9 cellular contexts compared by ENCODE assay signal in genomic region chr2:111900859-111901258, GRCh38. TPM values are rescaled to one million over a fixed set of nuclear protein-coding genes. Genes with fewer than 3 reads are reported as not detected.
DNase-seq lines count a peak whose midpoint lies in the region; ATAC-seq and TF ChIP-seq lines count a peak whose summit lies in the region.
"Had no signal": no experiment of that assay in that cellular context is flagged by ENCODE, and none has a peak within 500 bp of the region (broad histone marks: within the 10 kb centered on the region; RNA-seq: fewer than 3 reads in every experiment).

No MANE protein-coding gene starts in this region.

- peaks cover 3% of the 10 kb centered on the region for H3K9me3 Mint-ChIP-seq in glutamatergic neuron (ENCODE audit: unreplicated experiment)
- H3K9me3 Mint-ChIP-seq in CD8-positive, alpha-beta memory T cell = no peaks in the 10 kb centered on the region
- H3K9me3 Mint-ChIP-seq: central memory CD8-positive, alpha-beta T cell had no signal

- DNase-seq in AG20443 (ENCODE audit: low spot score) (peak; percentile 34), HCEC 1CT (peak; percentile 10), SK-N-MC (ENCODE audit: low read depth, low spot score) (no peak), glutamatergic neuron (peak; percentile 28), upper lobe of left lung (peak in 1 of 2 donors; percentile 60), amniotic stem cell (lab: John Stamatoyannopoulos, UW) (no peak)
- DNase-seq in CD8-positive, alpha-beta memory T cell = no peak

- H3K9me3 ChIP-seq in SK-N-MC (ENCODE audit: low read depth, low read length) (no peaks in the 10 kb centered on the region), upper lobe of left lung (no peaks in the 10 kb centered on the region)
- no peaks in the 10 kb centered on the region for H3K9me3 ChIP-seq in CD8-positive, alpha-beta memory T cell (ENCODE audit: low read length)

- no peaks in the 10 kb centered on the region for H3K4me1 Mint-ChIP-seq in glutamatergic neuron (ENCODE audit: low read depth, unreplicated experiment)
- peaks cover 5 to 24% (median 16%) of the 10 kb centered on the region in 3 donors for H3K4me1 Mint-ChIP-seq in CD8-positive, alpha-beta memory T cell

- peaks cover 3% of the 10 kb centered on the region for H3K27me3 Mint-ChIP-seq in glutamatergic neuron (ENCODE audit: unreplicated experiment)
- peaks cover 12 to 27% of the 10 kb centered on the region in 2 donors for H3K27me3 Mint-ChIP-seq in CD8-positive, alpha-beta memory T cell

- TF ChIP-seq POLR2A in upper lobe of left lung (IDR thresholded peaks at IDR 0.05) = no peak

- no peak overlapping the region for H3K27ac Mint-ChIP-seq in glutamatergic neuron (ENCODE audit: unreplicated experiment)
- H3K27ac Mint-ChIP-seq in CD8-positive, alpha-beta memory T cell = no peak overlapping the region

- POLR2A ChIA-PET in CD8-positive, alpha-beta memory T cell (lab: Charles Lee) = no interaction called here

- TF ChIP-seq EP300 in upper lobe of left lung (IDR thresholded peaks at IDR 0.05) = no peak

- TF ChIP-seq CTCF in glutamatergic neuron (IDR thresholded peaks at IDR 0.05; ENCODE audit: partially characterized antibody, unreplicated experiment) = no peak
- TF ChIP-seq CTCF in upper lobe of left lung (IDR thresholded peaks at IDR 0.05) = peak in 4 of 6 experiments; percentile 17 to 29 (median 20)

- H3K9ac ChIP-seq in SK-N-MC (ENCODE audit: insufficient read length) = no peak overlapping the region

- no peaks in the 10 kb centered on the region for H3K36me3 Mint-ChIP-seq in glutamatergic neuron (ENCODE audit: unreplicated experiment)
- H3K36me3 Mint-ChIP-seq in CD8-positive, alpha-beta memory T cell = no peaks in the 10 kb centered on the region

- 4 to 14% methylated on average over 3 of the region's 3 CpGs for WGBS in upper lobe of left lung, 2 donors

- CTCF ChIA-PET in CD8-positive, alpha-beta memory T cell (lab: Charles Lee) = interaction anchor here (1.3 to 1.7 kb wide), 2 partner anchors 10 to 13 kb away, joined by 3 to 4 read pairs; no protein-coding TSS in a partner anchor

- no peaks in the 10 kb centered on the region for H3K36me3 ChIP-seq in SK-N-MC (ENCODE audit: insufficient read depth, low read length)
- H3K36me3 ChIP-seq in upper lobe of left lung = no peaks in the 10 kb centered on the region
- no peaks in the 10 kb centered on the region for H3K36me3 ChIP-seq in CD8-positive, alpha-beta memory T cell (ENCODE audit: insufficient read depth, low read length)

- H3K27ac ChIP-seq in SK-N-MC (no peak overlapping the region), upper lobe of left lung (peak overlapping the region in 3 of 4 donors; percentile 11 to 92 (median 27))
- no peak overlapping the region for H3K27ac ChIP-seq in CD8-positive, alpha-beta memory T cell (ENCODE audit: low read depth, low read length)

- ATAC-seq in upper lobe of left lung (ENCODE audit: low FRiP score in 2 of 2) (no peak), GM21825 (IDR thresholded peaks at IDR 0.05; ENCODE audit: unreplicated experiment) (no peak)

- no peaks in the 10 kb centered on the region for H3K27me3 ChIP-seq in upper lobe of left lung
- H3K27me3 ChIP-seq in CD8-positive, alpha-beta memory T cell (ENCODE audit: insufficient read depth, low read length, poor library complexity, severe bottlenecking) = no peaks in the 10 kb centered on the region

- peaks cover 18 to 43% (median 38%) of the 10 kb centered on the region in 4 donors for H3K4me1 ChIP-seq in upper lobe of left lung
- peaks cover 5% of the 10 kb centered on the region for H3K4me1 ChIP-seq in CD8-positive, alpha-beta memory T cell (ENCODE audit: insufficient read depth, low read length)

- H3K4me3 ChIP-seq in SK-N-MC (0 out of 2 replicates have a peak overlapping the region, but pooled peaks have one; percentile 18), upper lobe of left lung (peak overlapping the region in 2 of 4 donors; percentile 66 to 94)
- H3K4me3 ChIP-seq in CD8-positive, alpha-beta memory T cell (ENCODE audit: low read length) = no peak overlapping the region

- H3K4me3 Mint-ChIP-seq in glutamatergic neuron (ENCODE audit: unreplicated experiment) = no peak overlapping the region
- H3K4me3 Mint-ChIP-seq in CD8-positive, alpha-beta memory T cell = peak overlapping the region in 1 of 7 donors; percentile 85
- H3K4me3 Mint-ChIP-seq: central memory CD8-positive, alpha-beta T cell had no signal

RNA-seq across cellular contexts. Expression of gene MERTK, which starts 2.5 kb away (rescaled TPM):
- total RNA-seq in glutamatergic neuron (ENCODE audit: unreplicated experiment) = 2.3 TPM
- 100 to 1,000 TPM in 1 of 6 donors, 10 to 100 TPM in 5; 15.5 to 141 (median 21.9) TPM for total RNA-seq in upper lobe of left lung
- total RNA-seq in CD8-positive, alpha-beta memory T cell = under 1 TPM; 0.75 to 0.88 TPM
- polyA plus RNA-seq in CD8-positive, alpha-beta memory T cell = 0.14 TPM

RNA-seq across cellular contexts. Expression of gene ANAPC1, which starts 16.9 kb away (rescaled TPM):
- total RNA-seq in glutamatergic neuron (ENCODE audit: unreplicated experiment) (33.4 TPM), upper lobe of left lung (10 to 100 TPM; 26.8 to 47.1 (median 36.4) TPM)
- 100 to 1,000 TPM; 128 to 131 TPM for total RNA-seq in CD8-positive, alpha-beta memory T cell
- polyA plus RNA-seq in CD8-positive, alpha-beta memory T cell = 28.9 TPM

Comparison
In these comparisons a context has a peak if more than half of its experiments do, and no peak if none do; other contexts are left out.
1. DNase-seq: peak in AG20443 (single experiment), HCEC 1CT (single experiment) and glutamatergic neuron (single experiment); none in SK-N-MC (single experiment), CD8-positive, alpha-beta memory T cell (0 of 5) and amniotic stem cell (single experiment).
2. H3K27ac ChIP-seq: peak in upper lobe of left lung (3 of 4); none in SK-N-MC (single experiment) and CD8-positive, alpha-beta memory T cell (single experiment).